9 cellular contexts compared by ENCODE assay signal in genomic region chr12:10720974-10721565, GRCh38. TPM values are rescaled to one million over a fixed set of nuclear protein-coding genes. Genes with fewer than 3 reads are reported as not detected.
DNase-seq lines count a peak whose midpoint lies in the region; ATAC-seq lines count a peak whose summit lies in the region.
"Had no signal": no experiment of that assay in that cellular context is flagged by ENCODE, and none has a peak within 500 bp of the region (broad histone marks: within the 10 kb centered on the region; RNA-seq: fewer than 3 reads in every experiment).

No MANE protein-coding gene starts in this region.

- H3K27me3 Mint-ChIP-seq in activated CD8-positive, alpha-beta T cell treated with anti-CD3 and anti-CD28 coated beads, Interleukin-2, amount 10 ng/mL, durations not matched to agents 7 days and 5 days (ENCODE audit: low read depth): peaks cover 23% of the 10 kb centered on the region

- DNase-seq in DMS 273 (lab: John Stamatoyannopoulos, UW; ENCODE audit: unreplicated experiment): peak; percentile 6
- DNase-seq in DMS 273 treated with DMSO at 0.1 percent for 48 hours (lab: John Stamatoyannopoulos, UW): no peak
- no peak for DNase-seq in activated CD8-positive, alpha-beta T cell treated with anti-CD3 and anti-CD28 coated beads, Interleukin-2, amount 10 ng/mL, durations not matched to agents 7 days and 5 days
- no peak for DNase-seq in cerebellar cortex (ENCODE audit: low spot score)
- no peak for DNase-seq in NCI-H1694 treated with DMSO at 0.1 percent for 48 hours (lab: John Stamatoyannopoulos, UW)
- DNase-seq: 8988T had no signal

- peaks cover 55% of the 10 kb centered on the region for H3K4me1 Mint-ChIP-seq in activated CD8-positive, alpha-beta T cell treated with anti-CD3 and anti-CD28 coated beads, Interleukin-2, amount 10 ng/mL, durations not matched to agents 7 days and 5 days (ENCODE audit: low read depth)

- no peaks in the 10 kb centered on the region for H3K9me3 Mint-ChIP-seq in activated CD8-positive, alpha-beta T cell treated with anti-CD3 and anti-CD28 coated beads, Interleukin-2, amount 10 ng/mL, durations not matched to agents 7 days and 5 days (ENCODE audit: insufficient read depth)

- H3K36me3 ChIP-seq in iPS-15b (ENCODE audit: control insufficient read depth, insufficient read depth, low read length) (no peaks in the 10 kb centered on the region), stomach smooth muscle (ENCODE audit: control insufficient read depth in 2 of 2, insufficient read depth in 2 of 2, low read length in 2 of 2) (no peaks in the 10 kb centered on the region)

- peak overlapping the region; percentile 43 for H3K27ac Mint-ChIP-seq in activated CD8-positive, alpha-beta T cell treated with anti-CD3 and anti-CD28 coated beads, Interleukin-2, amount 10 ng/mL, durations not matched to agents 7 days and 5 days

- no peak for ATAC-seq in activated CD8-positive, alpha-beta T cell treated with anti-CD3 and anti-CD28 coated beads, Interleukin-2, amount 10 ng/mL, durations not matched to agents 7 days and 5 days
- no peak for ATAC-seq in GM18517 (IDR thresholded peaks at IDR 0.05; ENCODE audit: unreplicated experiment)

- H3K9me3 ChIP-seq in iPS-15b (ENCODE audit: control insufficient read depth, insufficient read depth, low read length): no peaks in the 10 kb centered on the region
- H3K9me3 ChIP-seq in stomach smooth muscle (ENCODE audit: control insufficient read depth in 2 of 2, low read length in 2 of 2): no peaks in the 10 kb centered on the region

- peaks cover 37% of the 10 kb centered on the region for H3K4me1 ChIP-seq in iPS-15b (ENCODE audit: control insufficient read depth, insufficient read depth, low read length)
- peaks cover 21% of the 10 kb centered on the region for H3K4me1 ChIP-seq in stomach smooth muscle (ENCODE audit: control insufficient read depth, insufficient read depth, low read length)

- CTCF ChIA-PET in activated CD8-positive, alpha-beta T cell treated with anti-CD3 and anti-CD28 coated beads, Interleukin-2, amount 10 ng/mL, durations not matched to agents 7 days and 5 days (lab: Charles Lee): interaction anchor here (1.3 to 4.9 kb wide), 3 partner anchors 9 to 355 kb away, joined by 3 to 22 read pairs (median 5); no protein-coding TSS in a partner anchor

- H3K4me3 ChIP-seq in iPS-15b (ENCODE audit: low read depth, low read length): peak overlapping the region; percentile 93
- H3K4me3 ChIP-seq in stomach smooth muscle (ENCODE audit: low read length in 2 of 2): peak overlapping the region; percentile 94 to 95

- peak overlapping the region; percentile 92 for H3K27ac ChIP-seq in stomach smooth muscle (ENCODE audit: low read length)

- H3K27me3 ChIP-seq in iPS-15b (ENCODE audit: control insufficient read depth, insufficient read depth, low read length) (peaks cover 12% of the 10 kb centered on the region), stomach smooth muscle (ENCODE audit: control insufficient read depth in 1 of 2, insufficient read depth in 2 of 2, low read length in 2 of 2) (no peaks in the 10 kb centered on the region)

- H3K4me3 Mint-ChIP-seq in activated CD8-positive, alpha-beta T cell treated with anti-CD3 and anti-CD28 coated beads, Interleukin-2, amount 10 ng/mL, durations not matched to agents 7 days and 5 days: peak overlapping the region; percentile 99

- peaks cover 19% of the 10 kb centered on the region for H3K36me3 Mint-ChIP-seq in activated CD8-positive, alpha-beta T cell treated with anti-CD3 and anti-CD28 coated beads, Interleukin-2, amount 10 ng/mL, durations not matched to agents 7 days and 5 days (ENCODE audit: low read depth)

- H3K9ac ChIP-seq in iPS-15b (ENCODE audit: low read depth, low read length) (no peak overlapping the region), stomach smooth muscle (ENCODE audit: low read length in 2 of 2) (peak overlapping the region; percentile 93 to 99)

- POLR2A ChIA-PET in activated CD8-positive, alpha-beta T cell treated with anti-CD3 and anti-CD28 coated beads, Interleukin-2, amount 10 ng/mL, durations not matched to agents 7 days and 5 days (lab: Charles Lee): no interaction called here

RNA-seq across cellular contexts. Expression of gene YBX3, which starts 2.1 kb away (rescaled TPM):
- total RNA-seq in activated CD8-positive, alpha-beta T cell treated with anti-CD3 and anti-CD28 coated beads, Interleukin-2, amount 10 ng/mL, durations not matched to agents 7 days and 5 days: 10 to 100 TPM; 85.4 to 91.9 TPM

RNA-seq across cellular contexts. Expression of gene STYK1, which starts 47.2 kb away (rescaled TPM):
- total RNA-seq in activated CD8-positive, alpha-beta T cell treated with anti-CD3 and anti-CD28 coated beads, Interleukin-2, amount 10 ng/mL, durations not matched to agents 7 days and 5 days: 1 to 10 TPM; 5.3 to 5.9 TPM
